15 cellular contexts compared by ENCODE assay signal in genomic region chr18:13313006-13313661, GRCh38.
DNase-seq lines count a peak whose midpoint lies in the region; ATAC-seq and TF ChIP-seq lines count a peak whose summit lies in the region.
"Had no signal": no experiment of that assay in that cellular context is flagged by ENCODE, and none has a peak within 500 bp of the region (broad histone marks: within the 10 kb centered on the region; RNA-seq: fewer than 3 reads in every experiment).

No MANE protein-coding gene starts in this region.

- peaks cover 50% of the 10 kb centered on the region for H3K4me1 Mint-ChIP-seq in activated CD8-positive, alpha-beta T cell treated with anti-CD3 and anti-CD28 coated beads, Interleukin-2, amount 10 ng/mL, durations not matched to agents 7 days and 5 days (ENCODE audit: low read depth)
- H3K4me1 Mint-ChIP-seq in activated naive CD8-positive, alpha-beta T cell treated with anti-CD3 and anti-CD28 coated beads, Interleukin-2, amount 50 U/mL, for 24 hours = peaks cover 42% of the 10 kb centered on the region
- H3K4me1 Mint-ChIP-seq: stimulated activated memory B cell treated with anti-CD40 and anti-IgM and Interleukin-4, amounts not matched to agents 10 μg/mL and 1 μg/mL and 100 μg/mL, for 72 hours had no signal

- peaks cover 27% of the 10 kb centered on the region for H3K9me3 Mint-ChIP-seq in activated CD8-positive, alpha-beta T cell treated with anti-CD3 and anti-CD28 coated beads, Interleukin-2, amount 10 ng/mL, durations not matched to agents 7 days and 5 days (ENCODE audit: insufficient read depth)
- H3K9me3 Mint-ChIP-seq in activated naive CD8-positive, alpha-beta T cell treated with anti-CD3 and anti-CD28 coated beads, Interleukin-2, amount 50 U/mL, for 24 hours = peaks cover 23% of the 10 kb centered on the region

- H3K4me3 Mint-ChIP-seq in activated CD8-positive, alpha-beta T cell treated with anti-CD3 and anti-CD28 coated beads, Interleukin-2, amount 10 ng/mL, durations not matched to agents 7 days and 5 days = no peak overlapping the region
- no peak overlapping the region for H3K4me3 Mint-ChIP-seq in activated naive CD8-positive, alpha-beta T cell treated with anti-CD3 and anti-CD28 coated beads, Interleukin-2, amount 50 U/mL, for 24 hours
- H3K4me3 Mint-ChIP-seq: central memory CD8-positive, alpha-beta T cell; effector memory CD8-positive, alpha-beta T cell; stimulated activated memory B cell treated with anti-CD40 and anti-IgM and Interleukin-4, amounts not matched to agents 10 μg/mL and 1 μg/mL and 100 μg/mL, for 72 hours had no signal

- no peak overlapping the region for H3K18ac ChIP-seq in neuronal stem cell (ENCODE audit: low read length)

- no peak overlapping the region for H3K4ac ChIP-seq in neuronal stem cell (ENCODE audit: low read length)

- H3K9me3 ChIP-seq in neuronal stem cell (replicated peaks in 1 of 2; ENCODE audit: control insufficient read depth in 2 of 2, insufficient read depth in 1 of 2, low read depth in 1 of 2, low read length in 2 of 2) = peaks cover 6 to 11% of the 10 kb centered on the region in 2 donors
- peaks cover 0 to 12% (median 11%) of the 10 kb centered on the region in 3 donors for H3K9me3 ChIP-seq in tibial artery

- no peak overlapping the region for H3K23ac ChIP-seq in neuronal stem cell (ENCODE audit: low read depth, low read length, poor library complexity)

- WGBS in neuronal stem cell (ENCODE audit: extremely low coverage in 2 of 2, insufficient read length in 2 of 2, insufficient replicate concordance in 1 of 2), 2 donors = no CpG with 5 or more reads among the region's 18 CpGs

- no peak overlapping the region for H2AK5ac ChIP-seq in neuronal stem cell (ENCODE audit: low read depth, low read length)

- H2BK15ac ChIP-seq in neuronal stem cell (ENCODE audit: low read length) = no peak overlapping the region

- peak; percentile 59 for ATAC-seq in activated CD8-positive, alpha-beta T cell treated with anti-CD3 and anti-CD28 coated beads, Interleukin-2, amount 10 ng/mL, durations not matched to agents 7 days and 5 days
- ATAC-seq in activated naive CD8-positive, alpha-beta T cell treated with anti-CD3 and anti-CD28 coated beads, Interleukin-2, amount 50 U/mL, for 24 hours = peak; percentile 66
- ATAC-seq in HG03175 (IDR thresholded peaks at IDR 0.05; ENCODE audit: unreplicated experiment) = no peak
- ATAC-seq in HG02970 (IDR thresholded peaks at IDR 0.05; ENCODE audit: low FRiP score, unreplicated experiment) = no peak
- ATAC-seq: effector memory CD8-positive, alpha-beta T cell; stimulated activated memory B cell treated with anti-CD40 and anti-IgM and Interleukin-4, amounts not matched to agents 10 μg/mL and 1 μg/mL and 100 μg/mL, for 72 hours had no signal

- no peak overlapping the region for H4K8ac ChIP-seq in neuronal stem cell (ENCODE audit: low read depth, low read length)

- no peaks in the 10 kb centered on the region for H3K79me1 ChIP-seq in neuronal stem cell (ENCODE audit: low read depth, low read length)

- H3K4me1 ChIP-seq in neuronal stem cell (ENCODE audit: control insufficient read depth in 2 of 2, insufficient read depth in 1 of 2, low read depth in 1 of 2, low read length in 2 of 2) (peaks cover 0 to 2% of the 10 kb centered on the region in 2 donors), tibial artery (no peaks in the 10 kb centered on the region)

- H2BK12ac ChIP-seq in neuronal stem cell (ENCODE audit: low read length) = no peak overlapping the region

- no peak overlapping the region for H2AFZ ChIP-seq in neuronal stem cell (ENCODE audit: low read length)

- intact Hi-C loops in tibial artery (cut with DNase I; ENCODE audit: low total_unique reads) = no loop called here

- no peak overlapping the region for H4K91ac ChIP-seq in neuronal stem cell (ENCODE audit: low read depth, low read length, poor library complexity)

- H3K27me3 ChIP-seq in neuronal stem cell (ENCODE audit: control insufficient read depth in 3 of 3, insufficient read depth in 3 of 3, low read depth in 1 of 3, low read length in 3 of 3) (no peaks in the 10 kb centered on the region), tibial artery (no peaks in the 10 kb centered on the region)
- H3K27me3 ChIP-seq: ovary had no signal

- H3K27ac Mint-ChIP-seq in activated CD8-positive, alpha-beta T cell treated with anti-CD3 and anti-CD28 coated beads, Interleukin-2, amount 10 ng/mL, durations not matched to agents 7 days and 5 days = peak overlapping the region; percentile 73
- peak overlapping the region; percentile 26 for H3K27ac Mint-ChIP-seq in activated naive CD8-positive, alpha-beta T cell treated with anti-CD3 and anti-CD28 coated beads, Interleukin-2, amount 50 U/mL, for 24 hours
- H3K27ac Mint-ChIP-seq: effector memory CD8-positive, alpha-beta T cell; stimulated activated memory B cell treated with anti-CD40 and anti-IgM and Interleukin-4, amounts not matched to agents 10 μg/mL and 1 μg/mL and 100 μg/mL, for 72 hours had no signal

- H2BK5ac ChIP-seq in neuronal stem cell (ENCODE audit: low read length) = no peak overlapping the region

- DNase-seq in stimulated activated naive CD4-positive, alpha-beta T cell (lab: John Stamatoyannopoulos, UW) = peak; percentile 10 to 70 (median 40)
- DNase-seq in stimulated activated naive CD4-positive, alpha-beta T cell treated with Interleukin-2 at 50 U/mL for 16 hours (lab: John Stamatoyannopoulos, UW) = no peak
- DNase-seq in activated CD8-positive, alpha-beta T cell treated with anti-CD3 and anti-CD28 coated beads, Interleukin-2, amount 10 ng/mL, durations not matched to agents 7 days and 5 days = peak; percentile 60
- no peak for DNase-seq in activated naive CD8-positive, alpha-beta T cell treated with anti-CD3 and anti-CD28 coated beads, Interleukin-2, amount 50 U/mL, for 24 hours
- DNase-seq in neuronal stem cell (ENCODE audit: low spot score) (no peak), tibial artery (no peak)
- DNase-seq: DMS 273 treated with DMSO at 0.1 percent for 48 hours; effector memory CD8-positive, alpha-beta T cell; NCI-H2029 treated with DMSO at 0.1 percent for 48 hours; NCI-H748 treated with DMSO at 0.1 percent for 48 hours; ovary had no signal

- H3K36me3 Mint-ChIP-seq in activated CD8-positive, alpha-beta T cell treated with anti-CD3 and anti-CD28 coated beads, Interleukin-2, amount 10 ng/mL, durations not matched to agents 7 days and 5 days (ENCODE audit: low read depth) = peaks cover 40% of the 10 kb centered on the region
- peaks cover 17% of the 10 kb centered on the region for H3K36me3 Mint-ChIP-seq in activated naive CD8-positive, alpha-beta T cell treated with anti-CD3 and anti-CD28 coated beads, Interleukin-2, amount 50 U/mL, for 24 hours (ENCODE audit: low read depth)

- no peak overlapping the region for H3K4me3 ChIP-seq in neuronal stem cell (ENCODE audit: low read length in 2 of 2)
- H3K4me3 ChIP-seq in tibial artery = no peak overlapping the region
- H3K4me3 ChIP-seq: ovary had no signal

- H3K27ac ChIP-seq in neuronal stem cell (replicated peaks; ENCODE audit: low read length) (no peak overlapping the region), tibial artery (no peak overlapping the region)
- H3K27ac ChIP-seq: ovary had no signal

- TF ChIP-seq CTCF in tibial artery (IDR thresholded peaks at IDR 0.05) = no peak

- CTCF ChIA-PET in activated CD8-positive, alpha-beta T cell treated with anti-CD3 and anti-CD28 coated beads, Interleukin-2, amount 10 ng/mL, durations not matched to agents 7 days and 5 days (lab: Charles Lee) = interaction anchor here (1.2 kb wide), 1 partner anchor 38 kb away, joined by 4 read pairs; no protein-coding TSS in a partner anchor

- POLR2A ChIA-PET in activated CD8-positive, alpha-beta T cell treated with anti-CD3 and anti-CD28 coated beads, Interleukin-2, amount 10 ng/mL, durations not matched to agents 7 days and 5 days (lab: Charles Lee) = interaction anchor here (1.0 kb wide), 1 partner anchor 97 kb away, joined by 3 read pairs; no protein-coding TSS in a partner anchor

- no peak overlapping the region for H2BK120ac ChIP-seq in neuronal stem cell (ENCODE audit: low read depth, low read length)

- no peak overlapping the region for H3K14ac ChIP-seq in neuronal stem cell (ENCODE audit: low read length)

- no peak overlapping the region for H3K9ac ChIP-seq in neuronal stem cell (ENCODE audit: low read depth, low read length, poor library complexity)

- no peaks in the 10 kb centered on the region for H3K27me3 Mint-ChIP-seq in activated CD8-positive, alpha-beta T cell treated with anti-CD3 and anti-CD28 coated beads, Interleukin-2, amount 10 ng/mL, durations not matched to agents 7 days and 5 days (ENCODE audit: low read depth)
- H3K27me3 Mint-ChIP-seq in activated naive CD8-positive, alpha-beta T cell treated with anti-CD3 and anti-CD28 coated beads, Interleukin-2, amount 50 U/mL, for 24 hours = no peaks in the 10 kb centered on the region

- H3K36me3 ChIP-seq in neuronal stem cell (replicated peaks in 1 of 2; ENCODE audit: control insufficient read depth in 2 of 2, insufficient read depth in 2 of 2, low read length in 2 of 2) (no peaks in the 10 kb centered on the region), tibial artery (peaks cover 0 to 7% (median 6%) of the 10 kb centered on the region in 3 donors)
- H3K36me3 ChIP-seq: ovary had no signal

- H3K4me2 ChIP-seq in neuronal stem cell (ENCODE audit: insufficient read depth, low read length, poor library complexity, severe bottlenecking) = no peak overlapping the region

Comparison
In these comparisons a context has a peak if more than half of its experiments do, and no peak if none do; other contexts are left out.
1. DNase-seq: peak in stimulated activated naive CD4-positive, alpha-beta T cell (6 of 6) and activated CD8-positive, alpha-beta T cell treated with anti-CD3 and anti-CD28 coated beads, Interleukin-2, amount 10 ng/mL, durations not matched to agents 7 days and 5 days (single experiment); none in stimulated activated naive CD4-positive, alpha-beta T cell treated with Interleukin-2 at 50 U/mL for 16 hours (single experiment), activated naive CD8-positive, alpha-beta T cell treated with anti-CD3 and anti-CD28 coated beads, Interleukin-2, amount 50 U/mL, for 24 hours (single experiment), neuronal stem cell (single experiment) and tibial artery (0 of 2).
2. ATAC-seq: peak in activated CD8-positive, alpha-beta T cell treated with anti-CD3 and anti-CD28 coated beads, Interleukin-2, amount 10 ng/mL, durations not matched to agents 7 days and 5 days (single experiment) and activated naive CD8-positive, alpha-beta T cell treated with anti-CD3 and anti-CD28 coated beads, Interleukin-2, amount 50 U/mL, for 24 hours (single experiment); none in HG03175 (single experiment) and HG02970 (single experiment).